ENCODE assay signal across 17 cellular contexts in the genomic region with DNA sequence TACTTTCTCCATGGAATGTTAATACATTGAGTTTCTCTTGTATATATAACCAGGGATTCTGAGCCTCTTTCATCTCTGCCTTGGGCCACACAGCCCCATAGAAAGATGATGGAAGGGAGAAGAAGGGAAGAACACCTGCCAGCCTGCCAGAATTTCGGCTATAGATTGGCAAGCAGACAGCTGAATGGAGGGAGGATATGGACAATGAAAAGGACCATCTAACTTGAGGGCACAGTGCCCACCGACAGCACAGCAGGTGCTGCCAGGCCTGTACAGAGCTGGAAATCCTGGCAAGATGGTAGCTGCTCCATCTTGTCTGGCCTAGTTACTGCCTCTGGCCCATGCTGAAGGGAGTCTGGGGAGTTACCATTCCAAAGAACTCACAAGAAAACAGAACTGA.
"Had no signal": no experiment of that assay in that cellular context is flagged by ENCODE, and none has a peak within 500 bp of the region (broad histone marks: within the 10 kb centered on the region; RNA-seq: fewer than 3 reads in every experiment).

No MANE protein-coding gene starts in this region.

- H3K27me3 ChIP-seq: ascending aorta, breast epithelium, esophagus muscularis mucosa, pancreas, thyroid gland, uterus had no signal

- H3K27ac ChIP-seq: breast epithelium, esophagus muscularis mucosa, thyroid gland, uterus, VCaP had no signal

- H3K36me3 ChIP-seq: ascending aorta, breast epithelium, esophagus muscularis mucosa, pancreas, thyroid gland, uterus had no signal

- H3K4me3 ChIP-seq: ascending aorta, breast epithelium, esophagus muscularis mucosa, pancreas, thyroid gland, uterus had no signal

- ATAC-seq: activated T-cell treated with anti-CD3 and anti-CD28 coated beads, Interleukin-2, amount 50 U/mL, for 72 hours; naive thymus-derived CD8-positive, alpha-beta T cell had no signal

- H3K9me3 ChIP-seq: ascending aorta, breast epithelium, esophagus muscularis mucosa, pancreas, thyroid gland, uterus had no signal

- H3K4me1 ChIP-seq: breast epithelium, thyroid gland, uterus had no signal

- DNase-seq: activated CD4-positive, alpha-beta T cell treated with anti-CD3 and anti-CD28 coated beads for 1 hour; activated CD8-positive, alpha-beta memory T cell treated with anti-CD3 and anti-CD28 coated beads for 24 hours; activated CD8-positive, alpha-beta memory T cell treated with anti-CD3 and anti-CD28 coated beads, Interleukin-2, amount 50 U/mL, for 48 hours; activated effector memory CD4-positive, alpha-beta T cell treated with anti-CD3 and anti-CD28 coated beads, Interleukin-2, amount 50 U/mL, for 16 hours; activated T-cell treated with anti-CD3 and anti-CD28 coated beads, Interleukin-2, amount 50 U/mL, for 72 hours; dermis blood vessel endothelial cell; effector memory CD4-positive, alpha-beta T cell; naive thymus-derived CD8-positive, alpha-beta T cell; pancreas; stimulated activated naive CD4-positive, alpha-beta T cell; T-helper 2 cell; thyroid gland; uterus had no signal
